Comparison of ENCODE assay signal across 12 cellular contexts in genomic region chr7:114825423-114825951, GRCh38.
DNase-seq lines count a peak whose midpoint lies in the region; ATAC-seq and TF ChIP-seq lines count a peak whose summit lies in the region.
"Had no signal": no experiment of that assay in that cellular context is flagged by ENCODE, and none has a peak within 500 bp of the region (broad histone marks: within the 10 kb centered on the region; RNA-seq: fewer than 3 reads in every experiment).

No MANE protein-coding gene starts in this region.

- H3K27me3 ChIP-seq in NT2/D1 (ENCODE audit: insufficient read depth, insufficient read length): no peaks in the 10 kb centered on the region
- H3K27me3 ChIP-seq in breast epithelium: no peaks in the 10 kb centered on the region
- no peaks in the 10 kb centered on the region for H3K27me3 ChIP-seq in Peyer's patch

- no peak overlapping the region for H3K4me3 ChIP-seq in NT2/D1 (ENCODE audit: insufficient read length, low read depth)
- no peak overlapping the region for H3K4me3 ChIP-seq in breast epithelium
- no peak overlapping the region for H3K4me3 ChIP-seq in Peyer's patch

- peak overlapping the region; percentile 35 to 75 for H3K4me3 Mint-ChIP-seq in activated T-cell treated with anti-CD3 and anti-CD28 coated beads, Interleukin-2, amount 50 U/mL, for 72 hours
- H3K4me3 Mint-ChIP-seq: CD8-positive, alpha-beta T cell; central memory CD8-positive, alpha-beta T cell had no signal

- DNase-seq in ELF-1 (ENCODE audit: low read depth, low spot score): peak; percentile 87
- peak; percentile 63 for DNase-seq in NT2/D1 (ENCODE audit: low read depth, low spot score)
- DNase-seq in activated T-cell treated with anti-CD3 and anti-CD28 coated beads, Interleukin-2, amount 50 U/mL, for 72 hours: peak; percentile 46 to 57
- peak; percentile 37 to 67 (median 42) for DNase-seq in stimulated activated CD4-positive, alpha-beta T cell treated with anti-CD3 and anti-CD28 coated beads, Interleukin-12 subunit alpha, Interleukin-12 subunit beta, amount 100 ng/mL, for 48 hours (ENCODE audit: low read depth in 2 of 3, low spot score in 1 of 3)
- DNase-seq in breast epithelium (ENCODE audit: low spot score in 2 of 2): no peak
- DNase-seq in Peyer's patch: no peak
- DNase-seq in GOT3 (lab: John Stamatoyannopoulos, UW): no peak
- DNase-seq in activated gamma-delta T cell (lab: John Stamatoyannopoulos, UW): no peak
- DNase-seq: NCI-H1694 treated with DMSO at 0.1 percent for 48 hours, occipital lobe had no signal

- H3K9ac ChIP-seq in NT2/D1 (ENCODE audit: insufficient read length, low read depth): no peak overlapping the region

- H3K27ac ChIP-seq in breast epithelium (no peak overlapping the region), Peyer's patch (no peak overlapping the region)

- H3K9me3 Mint-ChIP-seq in activated T-cell treated with anti-CD3 and anti-CD28 coated beads, Interleukin-2, amount 50 U/mL, for 72 hours: peaks cover 12 to 15% of the 10 kb centered on the region in 2 donors

- H3K9me3 ChIP-seq in NT2/D1 (ENCODE audit: insufficient read depth, low read length) (peaks cover 5% of the 10 kb centered on the region; the same call in 1 of the 2 replicates), breast epithelium (peaks cover 0 to 4% of the 10 kb centered on the region in 2 donors), Peyer's patch (no peaks in the 10 kb centered on the region)

- H3K4me1 ChIP-seq in NT2/D1 (ENCODE audit: insufficient read depth, insufficient read length) (no peaks in the 10 kb centered on the region), breast epithelium (no peaks in the 10 kb centered on the region), Peyer's patch (no peaks in the 10 kb centered on the region)

- peak; percentile 89 to 91 for ATAC-seq in activated T-cell treated with anti-CD3 and anti-CD28 coated beads, Interleukin-2, amount 50 U/mL, for 72 hours (replicated peaks in 1 of 2)
- ATAC-seq: CD8-positive, alpha-beta T cell had no signal

- TF ChIP-seq POLR2A in breast epithelium (IDR thresholded peaks at IDR 0.05): no peak
- TF ChIP-seq POLR2A in Peyer's patch (IDR thresholded peaks at IDR 0.05): no peak

- no peaks in the 10 kb centered on the region for H3K36me3 ChIP-seq in NT2/D1 (ENCODE audit: insufficient read depth, insufficient read length, low read length)
- H3K36me3 ChIP-seq in breast epithelium: no peaks in the 10 kb centered on the region
- no peaks in the 10 kb centered on the region for H3K36me3 ChIP-seq in Peyer's patch

- no peaks in the 10 kb centered on the region for H3K27me3 Mint-ChIP-seq in activated T-cell treated with anti-CD3 and anti-CD28 coated beads, Interleukin-2, amount 50 U/mL, for 72 hours (ENCODE audit: low read depth)
- H3K27me3 Mint-ChIP-seq: central memory CD8-positive, alpha-beta T cell had no signal

- H3K4me1 Mint-ChIP-seq in activated T-cell treated with anti-CD3 and anti-CD28 coated beads, Interleukin-2, amount 50 U/mL, for 72 hours (ENCODE audit: low read depth): peaks cover 40% of the 10 kb centered on the region

- TF ChIP-seq CTCF in breast epithelium (IDR thresholded peaks at IDR 0.05): no peak
- TF ChIP-seq CTCF in Peyer's patch (IDR thresholded peaks at IDR 0.05): no peak

- intact Hi-C loops in breast epithelium (cut with DNase I; ENCODE audit: low total_unique reads): no loop called here

- peaks cover 17 to 32% of the 10 kb centered on the region in 2 donors for H3K36me3 Mint-ChIP-seq in activated T-cell treated with anti-CD3 and anti-CD28 coated beads, Interleukin-2, amount 50 U/mL, for 72 hours (ENCODE audit: insufficient read depth in 2 of 2)

- H3K27ac Mint-ChIP-seq in activated T-cell treated with anti-CD3 and anti-CD28 coated beads, Interleukin-2, amount 50 U/mL, for 72 hours: peak overlapping the region; percentile 97
- H3K27ac Mint-ChIP-seq: CD8-positive, alpha-beta T cell had no signal

Comparison
In these comparisons a context has a peak if more than half of its experiments do, and no peak if none do; other contexts are left out.
1. DNase-seq: peak in ELF-1 (single experiment), NT2/D1 (single experiment), activated T-cell treated with anti-CD3 and anti-CD28 coated beads, Interleukin-2, amount 50 U/mL, for 72 hours (2 of 2) and stimulated activated CD4-positive, alpha-beta T cell treated with anti-CD3 and anti-CD28 coated beads, Interleukin-12 subunit alpha, Interleukin-12 subunit beta, amount 100 ng/mL, for 48 hours (3 of 3); none in breast epithelium (0 of 2), Peyer's patch (0 of 3), GOT3 (single experiment) and activated gamma-delta T cell (single experiment).